Comparison of ENCODE assay signal across 1 cellular context in the genomic region with DNA sequence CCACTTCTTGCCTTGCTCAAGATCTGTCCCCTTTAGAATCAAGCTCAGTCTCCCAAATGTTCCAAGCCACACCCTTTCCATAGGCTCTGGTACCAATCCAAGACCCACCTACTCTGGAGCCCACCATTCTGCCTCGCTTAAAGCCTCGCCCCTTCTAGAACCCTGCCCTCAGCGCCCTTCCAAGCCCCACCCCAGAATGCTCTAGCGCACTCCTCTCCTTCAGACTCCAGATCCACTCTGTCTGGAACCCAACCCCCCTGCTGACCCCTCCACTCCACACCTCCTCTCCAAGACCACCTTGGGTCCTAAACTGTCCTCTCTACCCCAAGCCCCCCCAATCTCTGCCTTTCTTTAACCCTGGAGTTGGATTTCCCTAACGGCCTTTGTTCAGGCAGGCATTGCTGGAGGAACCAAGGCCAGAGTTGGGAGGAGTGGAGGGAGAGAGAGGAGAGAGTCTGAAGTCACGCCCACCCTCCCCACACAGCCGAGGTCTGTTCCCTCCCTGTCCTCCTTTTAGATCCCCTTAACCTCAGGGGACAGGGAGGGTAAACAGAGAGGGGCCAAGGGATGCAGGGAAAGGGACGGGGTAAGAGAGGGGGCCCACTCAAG.
A peak's percentile ranks its signal among the peaks of the same experiment; 100 is the strongest.
TF ChIP-seq lines count a peak whose summit lies in the region.

No MANE protein-coding gene starts in this region.

TF ChIP-seq in HEK293, 187 proteins besides CTCF, POLR2A, EP300 and RAD21 (continued from another document):
- TF ChIP-seq ZNF335 (tag by site-specific recombination; conservative IDR thresholded peaks at IDR 0.05), result peak; percentile 54
- no peak for TF ChIP-seq ZNF169 (tag by site-specific recombination; IDR thresholded peaks at IDR 0.05)
- TF ChIP-seq SP7 (tag by site-specific recombination; IDR thresholded peaks at IDR 0.05), result no peak
- no peak for TF ChIP-seq ZNF830 (tag by site-specific recombination; IDR thresholded peaks at IDR 0.05; ENCODE audit: low read depth)
- TF ChIP-seq KLF16 (tag by site-specific recombination; IDR thresholded peaks at IDR 0.05), result no peak
- TF ChIP-seq GLI4 (tag by site-specific recombination; IDR thresholded peaks at IDR 0.05), result no peak
- no peak for TF ChIP-seq ZNF302 (tag by site-specific recombination; IDR thresholded peaks at IDR 0.05; ENCODE audit: low read depth)
- no peak for TF ChIP-seq ZNF239 (tag by site-specific recombination; IDR thresholded peaks at IDR 0.05)
- no peak for TF ChIP-seq GLIS2 (tag by site-specific recombination; IDR thresholded peaks at IDR 0.05)
- TF ChIP-seq ZSCAN4 (tag by site-specific recombination; IDR thresholded peaks at IDR 0.05), result no peak
- no peak for TF ChIP-seq ZNF138 (tag by site-specific recombination; IDR thresholded peaks at IDR 0.05; ENCODE audit: borderline replicate concordance)
- TF ChIP-seq, protein P1, sequence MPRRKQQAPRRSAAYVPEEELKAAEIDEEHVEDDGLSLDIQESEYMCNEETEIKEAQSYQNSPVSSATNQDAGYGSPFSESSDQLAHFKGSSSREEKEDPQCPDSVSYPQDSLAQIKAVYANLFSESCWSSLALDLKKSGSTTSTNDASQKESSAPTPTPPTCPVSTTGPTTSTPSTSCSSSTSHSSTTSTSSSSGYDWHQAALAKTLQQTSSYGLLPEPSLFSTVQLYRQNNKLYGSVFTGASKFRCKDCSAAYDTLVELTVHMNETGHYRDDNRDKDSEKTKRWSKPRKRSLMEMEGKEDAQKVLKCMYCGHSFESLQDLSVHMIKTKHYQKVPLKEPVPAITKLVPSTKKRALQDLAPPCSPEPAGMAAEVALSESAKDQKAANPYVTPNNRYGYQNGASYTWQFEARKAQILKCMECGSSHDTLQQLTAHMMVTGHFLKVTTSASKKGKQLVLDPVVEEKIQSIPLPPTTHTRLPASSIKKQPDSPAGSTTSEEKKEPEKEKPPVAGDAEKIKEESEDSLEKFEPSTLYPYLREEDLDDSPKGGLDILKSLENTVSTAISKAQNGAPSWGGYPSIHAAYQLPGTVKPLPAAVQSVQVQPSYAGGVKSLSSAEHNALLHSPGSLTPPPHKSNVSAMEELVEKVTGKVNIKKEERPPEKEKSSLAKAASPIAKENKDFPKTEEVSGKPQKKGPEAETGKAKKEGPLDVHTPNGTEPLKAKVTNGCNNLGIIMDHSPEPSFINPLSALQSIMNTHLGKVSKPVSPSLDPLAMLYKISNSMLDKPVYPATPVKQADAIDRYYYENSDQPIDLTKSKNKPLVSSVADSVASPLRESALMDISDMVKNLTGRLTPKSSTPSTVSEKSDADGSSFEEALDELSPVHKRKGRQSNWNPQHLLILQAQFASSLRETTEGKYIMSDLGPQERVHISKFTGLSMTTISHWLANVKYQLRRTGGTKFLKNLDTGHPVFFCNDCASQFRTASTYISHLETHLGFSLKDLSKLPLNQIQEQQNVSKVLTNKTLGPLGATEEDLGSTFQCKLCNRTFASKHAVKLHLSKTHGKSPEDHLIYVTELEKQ (tag by site-specific recombination; IDR thresholded peaks at IDR 0.05; ENCODE audit: borderline replicate concordance), result no peak
